In the genomic region with DNA sequence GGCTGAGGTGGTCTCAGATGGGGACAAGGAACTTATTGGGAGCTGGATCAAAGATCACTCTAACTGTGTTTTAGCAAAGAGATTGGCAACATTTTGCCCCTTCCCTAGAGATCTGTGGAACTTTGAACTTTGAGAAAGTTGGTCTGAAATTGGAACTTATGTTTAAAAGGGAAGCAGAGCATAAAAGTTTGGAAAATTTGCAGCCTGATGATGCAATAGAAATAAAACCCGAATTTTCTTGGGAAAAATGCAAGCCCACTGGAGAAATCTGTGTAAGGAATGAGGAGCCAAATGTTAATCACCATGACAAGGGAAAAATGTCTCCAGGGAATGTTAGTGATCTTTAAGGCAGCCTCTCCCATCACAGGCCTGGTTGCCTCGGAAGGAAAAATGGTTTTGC, we compare ENCODE assay signal across 34 cellular contexts. TPM values are rescaled to one million over a fixed set of nuclear protein-coding genes. Genes with fewer than 3 reads are reported as not detected.
"Had no signal": no experiment of that assay in that cellular context is flagged by ENCODE, and none has a peak within 500 bp of the region (broad histone marks: within the 10 kb centered on the region; RNA-seq: fewer than 3 reads in every experiment).

No MANE protein-coding gene starts in this region.

- H3K9me3 ChIP-seq: adrenal gland, ascending aorta, body of pancreas, breast epithelium had no signal

- H3K4me3 ChIP-seq: adrenal gland, ascending aorta, body of pancreas, breast epithelium, cardiac muscle cell had no signal

- H3K27me3 ChIP-seq: adrenal gland, ascending aorta, body of pancreas, brain microvascular endothelial cell, breast epithelium, cardiac muscle cell had no signal

- H3K27ac ChIP-seq: adrenal gland, ascending aorta, body of pancreas, brain microvascular endothelial cell, breast epithelium, cardiac muscle cell had no signal

- FAIRE-seq: astrocyte, bronchial epithelial cell had no signal

- H3K36me3 ChIP-seq: adrenal gland, ascending aorta, breast epithelium, cardiac muscle cell had no signal

- DNase-seq: activated effector memory CD4-positive, alpha-beta T cell treated with anti-CD3 and anti-CD28 coated beads, Interleukin-2, amount 50 U/mL, for 16 hours; activated effector memory CD4-positive, alpha-beta T cell treated with Interleukin-2 at 50 U/mL for 16 hours; activated gamma-delta T cell; activated gamma-delta T cell treated with Interleukin-2 at 50 U/mL for 16 hours; activated naive CD4-positive, alpha-beta T cell; activated naive CD4-positive, alpha-beta T cell treated with anti-CD3 and anti-CD28 coated beads for 36 hours; activated naive CD4-positive, alpha-beta T cell treated with anti-CD3 and anti-CD28 coated beads, Interleukin-2, amount 10 ng/mL, durations not matched to agents 7 days and 5 days; activated naive CD4-positive, alpha-beta T cell treated with anti-CD3 and anti-CD28 coated beads, Interleukin-2, amount 50 U/mL, for 16 hours; activated naive CD4-positive, alpha-beta T cell treated with Interleukin-2 at 50 U/mL for 16 hours; activated naive CD8-positive, alpha-beta T cell treated with anti-CD3 and anti-CD28 coated beads for 36 hours; activated naive CD8-positive, alpha-beta T cell treated with anti-CD3 and anti-CD28 coated beads, Interleukin-2, amount 10 ng/mL, durations not matched to agents 7 days and 5 days; activated naive CD8-positive, alpha-beta T cell treated with anti-CD3 and anti-CD28 coated beads, Interleukin-2, amount 50 U/mL, for 24 hours; activated T-cell treated with anti-CD3 and anti-CD28 coated beads for 4 hours; activated T-cell treated with anti-CD3 and anti-CD28 coated beads, Interleukin-2, amount 50 U/mL, for 1 hour; activated T-cell treated with anti-CD3 and anti-CD28 coated beads, Interleukin-2, amount 50 U/mL, for 24 hours; activated T-cell treated with anti-CD3 and anti-CD28 coated beads, Interleukin-2, amount 50 U/mL, for 4 hours; activated T-cell treated with anti-CD3 and anti-CD28 coated beads, Interleukin-2, amount 50 U/mL, for 48 hours; activated T-cell treated with anti-CD3 and anti-CD28 coated beads, Interleukin-2, amount 50 U/mL, for 72 hours; adrenal gland; amniotic stem cell; anterior cingulate cortex; aorta; body of pancreas; brain microvascular endothelial cell; caudate nucleus; central memory CD4-positive, alpha-beta T cell; cerebellar nuclear complex had no signal

- H3K4me1 ChIP-seq: adrenal gland, ascending aorta, body of pancreas, breast epithelium had no signal

- ATAC-seq: activated naive CD4-positive, alpha-beta T cell treated with anti-CD3 and anti-CD28 coated beads, Interleukin-2, amount 50 U/mL, for 72 hours; activated naive CD8-positive, alpha-beta T cell treated with anti-CD3 and anti-CD28 coated beads, Interleukin-2, amount 50 U/mL, for 24 hours; activated T-cell treated with anti-CD3 and anti-CD28 coated beads, Interleukin-2, amount 50 U/mL, for 4 hours; activated T-cell treated with anti-CD3 and anti-CD28 coated beads, Interleukin-2, amount 50 U/mL, for 72 hours; activated T-helper 17 cell treated with anti-CD3 and anti-CD28 coated beads, Interleukin-2, amount 50 U/mL, for 72 hours; body of pancreas had no signal

RNA-seq across cellular contexts. Expression of gene CFH, which starts 17.2 kb away (rescaled TPM):
- total RNA-seq: activated naive CD4-positive, alpha-beta T cell treated with anti-CD3 and anti-CD28 coated beads for 36 hours had no signal
